In genomic region chr20:63537525-63538203, GRCh38 we compare ENCODE assay signal across 1 cellular context.
TF ChIP-seq lines count a peak whose summit lies in the region.

No MANE protein-coding gene starts in this region.

TF ChIP-seq in HepG2, 621 proteins besides CTCF, POLR2A, EP300 and RAD21 (continued from another document and continues in another):
- TF ChIP-seq ZNF280D (CRISPR knock-in tag; IDR thresholded peaks at IDR 0.05) (peak; percentile 96), IRF1 (CRISPR knock-in tag; IDR thresholded peaks at IDR 0.05; ENCODE audit: low read depth) (no peak), RFX5 (IDR thresholded peaks at IDR 0.05; ENCODE audit: low read depth, low read length) (peak; percentile 37), GPBP1L1 (CRISPR knock-in tag; IDR thresholded peaks at IDR 0.05) (no peak), SSRP1 (CRISPR knock-in tag; IDR thresholded peaks at IDR 0.05) (peak; percentile 25; the same call in 1 of the 2 replicates), ZNF720 (CRISPR knock-in tag; IDR thresholded peaks at IDR 0.05) (no peak), ZNF160 (CRISPR knock-in tag; IDR thresholded peaks at IDR 0.05) (0 out of 2 replicates have a peak, but pooled peaks have one; percentile 44), ZNF761 (CRISPR knock-in tag; conservative IDR thresholded peaks at IDR 0.05) (peak; percentile 77; the same call in 1 of the 2 replicates), HOXD1 (CRISPR knock-in tag; IDR thresholded peaks at IDR 0.05) (peak; percentile 66; the same call in 1 of the 2 replicates), TBX3 (IDR thresholded peaks at IDR 0.05; ENCODE audit: borderline replicate concordance) (peak; percentile 21; the same call in 1 of the 2 replicates), ATF3 (CRISPR knock-in tag; IDR thresholded peaks at IDR 0.05) (peak; percentile 64), NR2F6 (IDR thresholded peaks at IDR 0.05) (peak; percentile 60; the same call in 1 of the 2 replicates), NR2F6 (CRISPR knock-in tag; IDR thresholded peaks at IDR 0.05) (peak; percentile 75), ZNF710 (CRISPR knock-in tag; IDR thresholded peaks at IDR 0.05; ENCODE audit: borderline replicate concordance) (peak; percentile 67; the same call in 1 of the 2 replicates), FOSL1 (CRISPR knock-in tag; IDR thresholded peaks at IDR 0.05; ENCODE audit: borderline replicate concordance) (no peak), TERF1 (CRISPR knock-in tag; IDR thresholded peaks at IDR 0.05) (peak; percentile 45; the same call in 1 of the 2 replicates), UBTF (CRISPR knock-in tag; IDR thresholded peaks at IDR 0.05) (peak; percentile 89), TMF1 (CRISPR knock-in tag; IDR thresholded peaks at IDR 0.05; ENCODE audit: low read depth) (peak; percentile 83; the same call in 1 of the 2 replicates), ZNF30 (CRISPR knock-in tag; IDR thresholded peaks at IDR 0.05) (no peak), AGO2 (optimal IDR thresholded peaks at IDR 0.05; ENCODE audit: low read depth, low read length) (no peak), NCOR1 (IDR thresholded peaks at IDR 0.05; ENCODE audit: borderline replicate concordance, low read length) (peak; percentile 38; the same call in 1 of the 2 replicates), POGZ (CRISPR knock-in tag; IDR thresholded peaks at IDR 0.05) (peak; percentile 55; the same call in 1 of the 2 replicates), RARA (CRISPR knock-in tag; IDR thresholded peaks at IDR 0.05) (peak; percentile 35; the same call in 1 of the 2 replicates), JUNB (CRISPR knock-in tag; IDR thresholded peaks at IDR 0.05; ENCODE audit: borderline replicate concordance) (no peak), CERS6 (CRISPR knock-in tag; IDR thresholded peaks at IDR 0.05) (0 out of 2 replicates have a peak, but pooled peaks have one; percentile 53), MTA1 (CRISPR knock-in tag; IDR thresholded peaks at IDR 0.05; ENCODE audit: borderline replicate concordance) (peak; percentile 95; the same call in 1 of the 2 replicates), GATAD2A (CRISPR knock-in tag; IDR thresholded peaks at IDR 0.05) (peak; percentile 94), KDM3A (CRISPR knock-in tag; IDR thresholded peaks at IDR 0.05; ENCODE audit: low read depth) (peak; percentile 99), ZNF563 (CRISPR knock-in tag; IDR thresholded peaks at IDR 0.05) (0 out of 2 replicates have a peak, but pooled peaks have one; percentile 83), BCL6 (CRISPR knock-in tag; IDR thresholded peaks at IDR 0.05) (peak; percentile 54; the same call in 1 of the 2 replicates), GMEB2 (CRISPR knock-in tag; IDR thresholded peaks at IDR 0.05; ENCODE audit: low read depth) (0 out of 2 replicates have a peak, but pooled peaks have one; percentile 39), ZNF672 (CRISPR knock-in tag; IDR thresholded peaks at IDR 0.05) (no peak), DDIT3 (CRISPR knock-in tag; IDR thresholded peaks at IDR 0.05) (no peak), ZNF383 (CRISPR knock-in tag; IDR thresholded peaks at IDR 0.05; ENCODE audit: borderline replicate concordance) (no peak), ZNF598 (CRISPR knock-in tag; IDR thresholded peaks at IDR 0.05; ENCODE audit: borderline replicate concordance) (peak; percentile 87; the same call in 1 of the 2 replicates), ZNF343 (CRISPR knock-in tag; IDR thresholded peaks at IDR 0.05) (peak; percentile 86), ZNF205 (CRISPR knock-in tag; IDR thresholded peaks at IDR 0.05) (peak; percentile 90), ZBTB20 (CRISPR knock-in tag; IDR thresholded peaks at IDR 0.05; ENCODE audit: borderline replicate concordance, low read depth) (peak; percentile 74; the same call in 1 of the 2 replicates), SMAD3 (CRISPR knock-in tag; IDR thresholded peaks at IDR 0.05) (peak; percentile 94; the same call in 1 of the 2 replicates), ZFX (CRISPR knock-in tag; IDR thresholded peaks at IDR 0.05; ENCODE audit: low read depth) (peak; percentile 92), ZNF513 (CRISPR knock-in tag; conservative IDR thresholded peaks at IDR 0.05) (peak; percentile 47; the same call in 1 of the 2 replicates), ZFP36 (IDR thresholded peaks at IDR 0.05; ENCODE audit: borderline replicate concordance, low read depth, low read length, partially characterized antibody) (peak; percentile 98), DBP (CRISPR knock-in tag; IDR thresholded peaks at IDR 0.05; ENCODE audit: not compliant biosample characterization) (no peak), PAWR (CRISPR knock-in tag; IDR thresholded peaks at IDR 0.05; ENCODE audit: borderline replicate concordance) (no peak), HOXA7 (CRISPR knock-in tag; IDR thresholded peaks at IDR 0.05) (no peak)
